13 cellular contexts compared by ENCODE assay signal in genomic region chr1:81679972-81680371, GRCh38.
DNase-seq lines count a peak whose midpoint lies in the region; ATAC-seq and TF ChIP-seq lines count a peak whose summit lies in the region.
"Had no signal": no experiment of that assay in that cellular context is flagged by ENCODE, and none has a peak within 500 bp of the region (broad histone marks: within the 10 kb centered on the region; RNA-seq: fewer than 3 reads in every experiment).

No MANE protein-coding gene starts in this region.

- DNase-seq in HFFc6: peak; percentile 17
- peak; percentile 2 for DNase-seq in RPMI8226
- DNase-seq in progenitor cell of endocrine pancreas (ENCODE audit: low spot score, unreplicated experiment): no peak
- no peak for DNase-seq in lower leg skin (ENCODE audit: low spot score in 2 of 2)
- DNase-seq in SKM-1 treated with dmso at 0.1 percent for 144 hours (lab: John Stamatoyannopoulos, UW; ENCODE audit: unreplicated experiment): no peak
- no peak for DNase-seq in 8988T
- DNase-seq: Calu3, cortex of kidney, nucleus accumbens, upper lobe of left lung had no signal

- H3K27ac Mint-ChIP-seq in HFFc6 (peak overlapping the region; percentile 62), progenitor cell of endocrine pancreas (peak overlapping the region; percentile 79)
- H3K27ac Mint-ChIP-seq: activated T-helper 17 cell treated with anti-CD3 and anti-CD28 coated beads, Interleukin-2, amount 50 U/mL, for 72 hours had no signal

- no peaks in the 10 kb centered on the region for H3K27me3 ChIP-seq in gastroesophageal sphincter
- H3K27me3 ChIP-seq: upper lobe of left lung had no signal

- H3K27ac ChIP-seq in gastroesophageal sphincter: no peak overlapping the region
- H3K27ac ChIP-seq: upper lobe of left lung had no signal

- H3K27me3 Mint-ChIP-seq in HFFc6 (ENCODE audit: insufficient read depth): no peaks in the 10 kb centered on the region; the same call in 1 of the 2 replicates
- no peaks in the 10 kb centered on the region for H3K27me3 Mint-ChIP-seq in progenitor cell of endocrine pancreas
- H3K27me3 Mint-ChIP-seq: activated T-helper 17 cell treated with anti-CD3 and anti-CD28 coated beads, Interleukin-2, amount 50 U/mL, for 72 hours had no signal

- H3K4me3 ChIP-seq in gastroesophageal sphincter: no peak overlapping the region
- no peak overlapping the region for H3K4me3 ChIP-seq in lower leg skin (ENCODE audit: low read depth, poor library complexity, severe bottlenecking)
- H3K4me3 ChIP-seq: upper lobe of left lung had no signal

- intact Hi-C loops in lower leg skin (cut with DNase I; ENCODE audit: low total_unique reads): no loop called here

- H3K4me3 Mint-ChIP-seq in HFFc6: peak overlapping the region; percentile 80
- H3K4me3 Mint-ChIP-seq in progenitor cell of endocrine pancreas (ENCODE audit: low read depth): no peak overlapping the region
- H3K4me3 Mint-ChIP-seq: activated T-helper 17 cell treated with anti-CD3 and anti-CD28 coated beads, Interleukin-2, amount 50 U/mL, for 72 hours had no signal

- 73% methylated on average over 2 of the region's 3 CpGs; no CpG with 5 or more reads in 1 of the 2 donors for WGBS in gastroesophageal sphincter (ENCODE audit: low coverage in 1 of 2), 2 donors
- 42 to 53% methylated on average over 3 of the region's 3 CpGs for WGBS in lower leg skin, 2 donors

- no peaks in the 10 kb centered on the region for H3K9me3 ChIP-seq in gastroesophageal sphincter
- H3K9me3 ChIP-seq: upper lobe of left lung had no signal

- no peaks in the 10 kb centered on the region for H3K36me3 ChIP-seq in gastroesophageal sphincter
- H3K36me3 ChIP-seq: upper lobe of left lung had no signal

- H3K4me1 ChIP-seq in gastroesophageal sphincter: peaks cover 4 to 22% (median 16%) of the 10 kb centered on the region in 3 donors

- no peak for TF ChIP-seq POLR2A in gastroesophageal sphincter (IDR thresholded peaks at IDR 0.05)
- TF ChIP-seq POLR2A in lower leg skin (IDR thresholded peaks at IDR 0.05): no peak

- H3K9me3 Mint-ChIP-seq in HFFc6: peaks cover 5% of the 10 kb centered on the region
- H3K9me3 Mint-ChIP-seq in progenitor cell of endocrine pancreas (ENCODE audit: low read depth): peaks cover 12% of the 10 kb centered on the region

- peaks cover 9% of the 10 kb centered on the region; the same call in 1 of the 2 replicates for H3K36me3 Mint-ChIP-seq in HFFc6 (ENCODE audit: low read depth)
- H3K36me3 Mint-ChIP-seq in progenitor cell of endocrine pancreas (ENCODE audit: insufficient read depth): peaks cover 6% of the 10 kb centered on the region

- H3K4me1 Mint-ChIP-seq in HFFc6 (ENCODE audit: low read depth): peaks cover 55% of the 10 kb centered on the region
- H3K4me1 Mint-ChIP-seq in progenitor cell of endocrine pancreas (ENCODE audit: low read depth): peaks cover 31% of the 10 kb centered on the region
- H3K4me1 Mint-ChIP-seq: activated T-helper 17 cell treated with anti-CD3 and anti-CD28 coated beads, Interleukin-2, amount 50 U/mL, for 72 hours had no signal

- ATAC-seq in gastroesophageal sphincter: peak; percentile 57
- no peak for ATAC-seq in GM18502 (IDR thresholded peaks at IDR 0.05; ENCODE audit: poor library complexity, unreplicated experiment)
- ATAC-seq: activated T-helper 17 cell treated with anti-CD3 and anti-CD28 coated beads, Interleukin-2, amount 50 U/mL, for 72 hours had no signal

- no peak for TF ChIP-seq CTCF in HFFc6 (IDR thresholded peaks at IDR 0.05)
- TF ChIP-seq CTCF in gastroesophageal sphincter (IDR thresholded peaks at IDR 0.05): no peak
- no peak for TF ChIP-seq CTCF in progenitor cell of endocrine pancreas (IDR thresholded peaks at IDR 0.05; ENCODE audit: unreplicated experiment)
- TF ChIP-seq CTCF in lower leg skin (IDR thresholded peaks at IDR 0.05): no peak

- no peak for TF ChIP-seq EP300 in gastroesophageal sphincter (IDR thresholded peaks at IDR 0.05)

Comparison
In these comparisons a context has a peak if more than half of its experiments do, and no peak if none do; other contexts are left out.
1. DNase-seq: peak in HFFc6 (single experiment) and RPMI8226 (single experiment); none in progenitor cell of endocrine pancreas (single experiment), lower leg skin (0 of 2), SKM-1 treated with dmso at 0.1 percent for 144 hours (single experiment) and 8988T (single experiment).